Comparison of ENCODE assay signal across 16 cellular contexts in genomic region chr21:25582888-25583287, GRCh38. TPM values are rescaled to one million over a fixed set of nuclear protein-coding genes. Genes with fewer than 3 reads are reported as not detected.
DNase-seq lines count a peak whose midpoint lies in the region; ATAC-seq, FAIRE-seq and TF ChIP-seq lines count a peak whose summit lies in the region.
"Had no signal": no experiment of that assay in that cellular context is flagged by ENCODE, and none has a peak within 500 bp of the region (broad histone marks: within the 10 kb centered on the region; RNA-seq: fewer than 3 reads in every experiment).

No MANE protein-coding gene starts in this region.

- H3K27ac Mint-ChIP-seq in T-cell (peak overlapping the region; percentile 74 to 81), osteocyte (ENCODE audit: unreplicated experiment) (no peak overlapping the region)
- H3K27ac Mint-ChIP-seq in natural killer cell treated with Interleukin-12 subunit alpha and Interleukin-12 subunit beta and Interleukin-15 and Interleukin-18, amount 100 ng/mL, for 72 hours: peak overlapping the region; percentile 55 to 69

- H3K4me3 Mint-ChIP-seq in T-cell (no peak overlapping the region), osteocyte (ENCODE audit: unreplicated experiment) (no peak overlapping the region)
- H3K4me3 Mint-ChIP-seq in natural killer cell treated with Interleukin-12 subunit alpha and Interleukin-12 subunit beta and Interleukin-15 and Interleukin-18, amount 100 ng/mL, for 72 hours: no peak overlapping the region

- TF ChIP-seq POLR2A in GM12891 (IDR thresholded peaks at IDR 0.05; ENCODE audit: low read depth, low read length): peak; percentile 87

- H3K4me1 Mint-ChIP-seq in T-cell (peaks cover 27 to 48% (median 33%) of the 10 kb centered on the region in 3 donors), osteocyte (ENCODE audit: unreplicated experiment) (no peaks in the 10 kb centered on the region)
- peaks cover 25 to 31% of the 10 kb centered on the region in 2 donors for H3K4me1 Mint-ChIP-seq in natural killer cell treated with Interleukin-12 subunit alpha and Interleukin-12 subunit beta and Interleukin-15 and Interleukin-18, amount 100 ng/mL, for 72 hours (ENCODE audit: low read depth in 2 of 2)

- DNase-seq in NCI-H2171 treated with DMSO at 0.1 percent for 48 hours (lab: John Stamatoyannopoulos, UW): peak; percentile 38
- no peak for DNase-seq in NCI-H2171 (lab: John Stamatoyannopoulos, UW)
- no peak for DNase-seq in GM12891 (ENCODE audit: insufficient read length, low spot score)
- no peak for DNase-seq in T-cell
- DNase-seq in natural killer cell treated with Interleukin-12 subunit alpha and Interleukin-12 subunit beta and Interleukin-15 and Interleukin-18, amount 100 ng/mL, for 72 hours (ENCODE audit: low spot score): no peak
- DNase-seq in osteocyte (ENCODE audit: extremely low spot score, unreplicated experiment): no peak
- DNase-seq in D721Med (ENCODE audit: insufficient read length, low spot score): no peak
- no peak for DNase-seq in AML-193 (lab: John Stamatoyannopoulos, UW)
- DNase-seq: COR-L47; effector CD4-positive, alpha-beta T cell; left colon; NCI-H187 treated with DMSO at 0.1 percent for 48 hours; stimulated activated CD4-positive, alpha-beta T cell treated with anti-CD3 and anti-CD28 coated beads, Interleukin-12 subunit alpha, Interleukin-12 subunit beta, amount 100 ng/mL, for 4 hours; T1000 had no signal

- CTCF ChIA-PET in T-cell (lab: Charles Lee): interaction anchor here in 1 of 2 donors (0.7 kb wide), 1 partner anchor 18 kb away, joined by 3 read pairs; no protein-coding TSS in a partner anchor

- H3K9me3 Mint-ChIP-seq in T-cell: no peaks in the 10 kb centered on the region
- H3K9me3 Mint-ChIP-seq in natural killer cell treated with Interleukin-12 subunit alpha and Interleukin-12 subunit beta and Interleukin-15 and Interleukin-18, amount 100 ng/mL, for 72 hours: no peaks in the 10 kb centered on the region
- H3K9me3 Mint-ChIP-seq in osteocyte (ENCODE audit: unreplicated experiment): no peaks in the 10 kb centered on the region
- H3K9me3 Mint-ChIP-seq: activated naive CD4-positive, alpha-beta T cell treated with anti-CD3 and anti-CD28 coated beads, Interleukin-2, amount 50 U/mL, for 72 hours had no signal

- POLR2A ChIA-PET in T-cell (lab: Charles Lee): no interaction called here

- no peaks in the 10 kb centered on the region for H3K27me3 Mint-ChIP-seq in T-cell
- no peaks in the 10 kb centered on the region for H3K27me3 Mint-ChIP-seq in natural killer cell treated with Interleukin-12 subunit alpha and Interleukin-12 subunit beta and Interleukin-15 and Interleukin-18, amount 100 ng/mL, for 72 hours
- H3K27me3 Mint-ChIP-seq in osteocyte (ENCODE audit: unreplicated experiment): no peaks in the 10 kb centered on the region

- FAIRE-seq in GM12891 (lab: Jason Lieb, UNC): peak; percentile 74
- FAIRE-seq in D721Med (lab: Jason Lieb, UNC): no peak

- ATAC-seq in T-cell (replicated peaks in 1 of 4): no peak
- no peak for ATAC-seq in natural killer cell treated with Interleukin-12 subunit alpha and Interleukin-12 subunit beta and Interleukin-15 and Interleukin-18, amount 100 ng/mL, for 72 hours
- ATAC-seq: left colon, Right ventricle myocardium inferior had no signal

- TF ChIP-seq CTCF in osteocyte (IDR thresholded peaks at IDR 0.05): no peak
- no peak for TF ChIP-seq CTCF in D721Med (IDR thresholded peaks at IDR 0.05; ENCODE audit: insufficient read depth, missing control alignments)

- H3K36me3 Mint-ChIP-seq in T-cell (peaks cover 39% of the 10 kb centered on the region), osteocyte (ENCODE audit: unreplicated experiment) (peaks cover 30% of the 10 kb centered on the region)
- peaks cover 22% of the 10 kb centered on the region for H3K36me3 Mint-ChIP-seq in natural killer cell treated with Interleukin-12 subunit alpha and Interleukin-12 subunit beta and Interleukin-15 and Interleukin-18, amount 100 ng/mL, for 72 hours

TF ChIP-seq in GM12891, 5 proteins besides CTCF, POLR2A, EP300 and RAD21:
- TF ChIP-seq POU2F2 (IDR thresholded peaks at IDR 0.05; ENCODE audit: low read depth, low read length) (peak; percentile 65; the same call in 1 of the 2 replicates), PAX5 (IDR thresholded peaks at IDR 0.05; ENCODE audit: insufficient read depth, low read length, severe bottlenecking) (no peak), TAF1 (IDR thresholded peaks at IDR 0.05; ENCODE audit: low read depth, low read length) (no peak), SPI1 (IDR thresholded peaks at IDR 0.05; ENCODE audit: low read depth, low read length) (no peak), POLR2AphosphoS5 (IDR thresholded peaks at IDR 0.05; ENCODE audit: low read depth, low read length) (peak; percentile 94)

RNA-seq across cellular contexts. Expression of gene MRPL39, which starts 24.4 kb away (rescaled TPM):
- 56.0 TPM for polyA plus RNA-seq in GM12891 (2012; ENCODE audit: low read depth, missing spikeins)
- total RNA-seq in T-cell (10 to 100 TPM; 10.6 to 18.2 (median 14.8) TPM), osteocyte (20.0 and 24.3 TPM in 2 replicates)
- 10 to 100 TPM; 40.6 to 46.1 TPM for total RNA-seq in natural killer cell treated with Interleukin-12 subunit alpha and Interleukin-12 subunit beta and Interleukin-15 and Interleukin-18, amount 100 ng/mL, for 72 hours

RNA-seq across cellular contexts. Expression of gene JAM2, which starts 56.2 kb away (rescaled TPM):
- 3.9 TPM for polyA plus RNA-seq in GM12891 (2012; ENCODE audit: low read depth, missing spikeins)
- total RNA-seq in T-cell (under 1 TPM in 2 of 5 donors, not detected in 3; 0.43 to 0.99 TPM), osteocyte (5.9 and 6.1 TPM in 2 replicates)
- under 1 TPM; 0.45 to 0.50 TPM for total RNA-seq in natural killer cell treated with Interleukin-12 subunit alpha and Interleukin-12 subunit beta and Interleukin-15 and Interleukin-18, amount 100 ng/mL, for 72 hours
